ENCODE assay signal across 8 cellular contexts in genomic region chr2:107936427-107937359, GRCh38. TPM values are rescaled to one million over a fixed set of nuclear protein-coding genes. Genes with fewer than 3 reads are reported as not detected.
A peak's percentile ranks its signal among the peaks of the same experiment; 100 is the strongest.
DNase-seq lines count a peak whose midpoint lies in the region; TF ChIP-seq lines count a peak whose summit lies in the region.
"Had no signal": no experiment of that assay in that cellular context is flagged by ENCODE, and none has a peak within 500 bp of the region (broad histone marks: within the 10 kb centered on the region; RNA-seq: fewer than 3 reads in every experiment).

No MANE protein-coding gene starts in this region.

- no peaks in the 10 kb centered on the region for H3K27me3 ChIP-seq in HL-60 (ENCODE audit: insufficient read depth, poor library complexity, severe bottlenecking)

- CTCF ChIA-PET in Calu3 (lab: Charles Lee), result interaction anchor here (0.9 to 1.1 kb wide), 3 partner anchors 233 to 341 kb away, joined by 3 to 10 read pairs (median 5); no protein-coding TSS in a partner anchor

- H3K27ac Mint-ChIP-seq in Calu3 (ENCODE audit: unreplicated experiment), result no peak overlapping the region
- no peak overlapping the region for H3K27ac Mint-ChIP-seq in mesothelial cell of epicardium

- H3K4me3 ChIP-seq in HL-60 (replicated peaks; ENCODE audit: insufficient read depth, low read length), result no peak overlapping the region

- no peak overlapping the region for H3K4me3 Mint-ChIP-seq in Calu3 (ENCODE audit: low read depth, unreplicated experiment)
- H3K4me3 Mint-ChIP-seq in mesothelial cell of epicardium, result no peak overlapping the region

- H3K4me1 Mint-ChIP-seq in Calu3 (ENCODE audit: low read depth, unreplicated experiment) (no peaks in the 10 kb centered on the region), mesothelial cell of epicardium (peaks cover 19% of the 10 kb centered on the region)

- TF ChIP-seq CTCF in Calu3 (IDR thresholded peaks at IDR 0.05; ENCODE audit: unreplicated experiment) (peak; percentile 59), HL-60 (IDR thresholded peaks at IDR 0.05; ENCODE audit: insufficient read depth, low read length) (peak; percentile 10), mesothelial cell of epicardium (IDR thresholded peaks at IDR 0.05; ENCODE audit: unreplicated experiment) (peak; percentile 90)

- H3K27ac ChIP-seq in HL-60 (replicated peaks), result no peak overlapping the region

- intact Hi-C loops in Calu3 (cut with micrococcal nuclease; ENCODE audit: unreplicated experiment), result loop anchor here (1.0 to 10.0 kb wide), 4 partner anchors 99 to 362 kb away; no protein-coding TSS in a partner anchor

- H3K36me3 Mint-ChIP-seq in Calu3 (ENCODE audit: insufficient read depth, unreplicated experiment), result no peaks in the 10 kb centered on the region
- no peaks in the 10 kb centered on the region for H3K36me3 Mint-ChIP-seq in mesothelial cell of epicardium

- H3K9me3 Mint-ChIP-seq in Calu3 (ENCODE audit: low read depth, unreplicated experiment) (no peaks in the 10 kb centered on the region), mesothelial cell of epicardium (peaks cover under 1% of the 10 kb centered on the region)

- no TSS peak for BruUV-seq in Calu3 (replicated peaks; lab: Mats Ljungman, UMichigan)

- DNase-seq in Calu3 (peak; percentile 42), HL-60 (ENCODE audit: low read depth in 1 of 2, low spot score in 1 of 2) (no peak), astrocyte of the hippocampus (ENCODE audit: low read depth, low spot score) (peak; percentile 3), mesothelial cell of epicardium (ENCODE audit: low spot score in 2 of 2, unreplicated experiment in 2 of 2) (no peak), retina (no peak), NOMO-1 treated with DMSO at 0.1 percent for 48 hours (lab: John Stamatoyannopoulos, UW; ENCODE audit: unreplicated experiment) (no peak), NCI-H446 treated with DMSO at 0.1 percent for 48 hours (lab: John Stamatoyannopoulos, UW) (no peak)
- DNase-seq: activated naive CD4-positive, alpha-beta T cell had no signal

- H3K27me3 Mint-ChIP-seq in Calu3 (ENCODE audit: unreplicated experiment) (peaks cover 23% of the 10 kb centered on the region), mesothelial cell of epicardium (ENCODE audit: low read depth) (peaks cover 9% of the 10 kb centered on the region)

RNA-seq across cellular contexts. Expression of gene SLC5A7, which starts 49.6 kb away (rescaled TPM):
- total RNA-seq in Calu3 (2022), result not detected in 2 replicates
- total RNA-seq in mesothelial cell of epicardium, result 0.11 TPM in 1 of 3 replicates, not detected in the others

Comparison
In these comparisons a context has a peak if more than half of its experiments do, and no peak if none do; other contexts are left out.
1. DNase-seq: peak in Calu3 (single experiment) and astrocyte of the hippocampus (single experiment); none in HL-60 (0 of 2), mesothelial cell of epicardium (0 of 2), retina (single experiment), NOMO-1 treated with DMSO at 0.1 percent for 48 hours (single experiment) and NCI-H446 treated with DMSO at 0.1 percent for 48 hours (single experiment).
2. CTCF ChIP-seq: peak in every context shown above with its lines; median percentile 90 in mesothelial cell of epicardium; 59 in Calu3; 10 in HL-60.